In the genomic region with DNA sequence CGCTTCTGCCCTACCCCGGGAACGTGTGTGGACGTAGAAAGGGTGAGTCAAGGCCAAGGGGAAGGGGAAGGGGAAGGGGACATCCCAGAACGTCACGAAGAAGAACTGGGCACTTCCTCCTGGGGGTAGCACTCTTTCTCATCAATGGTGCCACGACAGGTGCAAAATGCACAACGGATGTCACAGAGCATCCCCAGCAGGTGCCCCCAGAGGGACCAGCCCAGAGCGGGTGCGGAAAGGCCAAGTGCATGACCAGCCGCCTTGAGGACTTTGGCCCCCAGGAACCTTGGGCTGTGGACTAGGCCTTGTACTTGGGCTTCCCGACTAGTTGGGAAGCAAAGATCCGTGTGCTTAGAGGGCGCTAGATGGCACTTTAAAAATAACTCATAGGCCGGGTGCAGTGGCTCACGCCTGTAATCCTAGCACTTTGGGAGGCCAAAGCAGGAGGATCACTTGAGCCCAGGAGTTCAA, we compare ENCODE assay signal across 1 cellular context.
TF ChIP-seq lines count a peak whose summit lies in the region.

No MANE protein-coding gene starts in this region.

TF ChIP-seq in HepG2, 621 proteins besides CTCF, POLR2A, EP300 and RAD21 (continued from another document):
- TF ChIP-seq, protein P1, sequence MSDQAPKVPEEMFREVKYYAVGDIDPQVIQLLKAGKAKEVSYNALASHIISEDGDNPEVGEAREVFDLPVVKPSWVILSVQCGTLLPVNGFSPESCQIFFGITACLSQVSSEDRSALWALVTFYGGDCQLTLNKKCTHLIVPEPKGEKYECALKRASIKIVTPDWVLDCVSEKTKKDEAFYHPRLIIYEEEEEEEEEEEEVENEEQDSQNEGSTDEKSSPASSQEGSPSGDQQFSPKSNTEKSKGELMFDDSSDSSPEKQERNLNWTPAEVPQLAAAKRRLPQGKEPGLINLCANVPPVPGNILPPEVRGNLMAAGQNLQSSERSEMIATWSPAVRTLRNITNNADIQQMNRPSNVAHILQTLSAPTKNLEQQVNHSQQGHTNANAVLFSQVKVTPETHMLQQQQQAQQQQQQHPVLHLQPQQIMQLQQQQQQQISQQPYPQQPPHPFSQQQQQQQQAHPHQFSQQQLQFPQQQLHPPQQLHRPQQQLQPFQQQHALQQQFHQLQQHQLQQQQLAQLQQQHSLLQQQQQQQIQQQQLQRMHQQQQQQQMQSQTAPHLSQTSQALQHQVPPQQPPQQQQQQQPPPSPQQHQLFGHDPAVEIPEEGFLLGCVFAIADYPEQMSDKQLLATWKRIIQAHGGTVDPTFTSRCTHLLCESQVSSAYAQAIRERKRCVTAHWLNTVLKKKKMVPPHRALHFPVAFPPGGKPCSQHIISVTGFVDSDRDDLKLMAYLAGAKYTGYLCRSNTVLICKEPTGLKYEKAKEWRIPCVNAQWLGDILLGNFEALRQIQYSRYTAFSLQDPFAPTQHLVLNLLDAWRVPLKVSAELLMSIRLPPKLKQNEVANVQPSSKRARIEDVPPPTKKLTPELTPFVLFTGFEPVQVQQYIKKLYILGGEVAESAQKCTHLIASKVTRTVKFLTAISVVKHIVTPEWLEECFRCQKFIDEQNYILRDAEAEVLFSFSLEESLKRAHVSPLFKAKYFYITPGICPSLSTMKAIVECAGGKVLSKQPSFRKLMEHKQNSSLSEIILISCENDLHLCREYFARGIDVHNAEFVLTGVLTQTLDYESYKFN (CRISPR knock-in tag; conservative IDR thresholded peaks at IDR 0.05) = peak; percentile 36; the same call in 1 of the 2 replicates
- TF ChIP-seq ZNF598 (CRISPR knock-in tag; IDR thresholded peaks at IDR 0.05; ENCODE audit: borderline replicate concordance) = no peak
- TF ChIP-seq BCL6 (CRISPR knock-in tag; IDR thresholded peaks at IDR 0.05) = peak; percentile 79
- TF ChIP-seq, protein P2, sequence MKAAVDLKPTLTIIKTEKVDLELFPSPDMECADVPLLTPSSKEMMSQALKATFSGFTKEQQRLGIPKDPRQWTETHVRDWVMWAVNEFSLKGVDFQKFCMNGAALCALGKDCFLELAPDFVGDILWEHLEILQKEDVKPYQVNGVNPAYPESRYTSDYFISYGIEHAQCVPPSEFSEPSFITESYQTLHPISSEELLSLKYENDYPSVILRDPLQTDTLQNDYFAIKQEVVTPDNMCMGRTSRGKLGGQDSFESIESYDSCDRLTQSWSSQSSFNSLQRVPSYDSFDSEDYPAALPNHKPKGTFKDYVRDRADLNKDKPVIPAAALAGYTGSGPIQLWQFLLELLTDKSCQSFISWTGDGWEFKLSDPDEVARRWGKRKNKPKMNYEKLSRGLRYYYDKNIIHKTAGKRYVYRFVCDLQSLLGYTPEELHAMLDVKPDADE (CRISPR knock-in tag; IDR thresholded peaks at IDR 0.05) = no peak
- no peak for TF ChIP-seq ZNF10 (CRISPR knock-in tag; IDR thresholded peaks at IDR 0.05; ENCODE audit: borderline replicate concordance, low read depth)
- TF ChIP-seq NPAS2 (CRISPR knock-in tag; IDR thresholded peaks at IDR 0.05; ENCODE audit: borderline replicate concordance) = no peak
- peak; percentile 49 for TF ChIP-seq ZFY (CRISPR knock-in tag; IDR thresholded peaks at IDR 0.05)
- no peak for TF ChIP-seq SOX13 (IDR thresholded peaks at IDR 0.05)
- TF ChIP-seq SOX13 (CRISPR knock-in tag; conservative IDR thresholded peaks at IDR 0.05 in 1 of 2, IDR thresholded peaks at IDR 0.05 in 1 of 2) = 0 out of 4 replicates have a peak, but pooled peaks of 1 of the 2 experiments have one; percentile 28
- no peak for TF ChIP-seq TOPORS (CRISPR knock-in tag; IDR thresholded peaks at IDR 0.05)
- TF ChIP-seq ZFYVE20 (CRISPR knock-in tag; IDR thresholded peaks at IDR 0.05; ENCODE audit: borderline replicate concordance, low read depth) = no peak
